ENCODE assay signal across 34 cellular contexts in the genomic region with DNA sequence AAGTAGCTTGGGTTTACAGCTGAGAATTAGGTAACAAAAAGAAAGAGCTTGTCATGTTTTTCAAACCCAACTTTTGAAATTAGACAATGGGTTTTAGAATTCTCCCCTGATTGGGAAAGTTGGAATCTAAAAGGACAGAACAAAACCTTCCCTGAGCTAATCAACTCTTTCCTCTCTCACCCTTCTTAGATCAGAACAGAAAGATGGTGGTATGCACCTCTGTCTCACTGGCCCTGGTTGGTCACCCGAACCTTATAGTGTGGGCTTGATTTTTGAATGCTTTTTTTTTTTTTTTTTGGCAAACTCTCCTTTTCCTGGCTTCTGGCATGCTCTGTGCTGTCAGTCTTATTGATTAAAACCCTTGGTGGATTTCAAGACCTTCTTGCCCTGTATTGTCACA.
"Had no signal": no experiment of that assay in that cellular context is flagged by ENCODE, and none has a peak within 500 bp of the region (broad histone marks: within the 10 kb centered on the region; RNA-seq: fewer than 3 reads in every experiment).

No MANE protein-coding gene starts in this region.

- H3K27ac Mint-ChIP-seq: activated B cell treated with CpG ODN at 0.5 μM for 24 hours; activated CD4-positive, alpha-beta memory T cell treated with anti-CD3 and anti-CD28 coated beads for 36 hours; activated naive CD4-positive, alpha-beta T cell treated with anti-CD3 and anti-CD28 coated beads, Interleukin-2, amount 10 ng/mL, durations not matched to agents 7 days and 5 days; activated naive CD8-positive, alpha-beta T cell; activated naive CD8-positive, alpha-beta T cell treated with anti-CD3 and anti-CD28 coated beads, Interleukin-2, amount 50 U/mL, for 24 hours; activated T-helper 1 cell treated with anti-CD3 and anti-CD28 coated beads, Interleukin-12 subunit alpha, Interleukin-12 subunit beta, Interleukin-2, Interleukin-4 antibody, amounts not matched to agents 30 ng/mL and 10 ng/mL and 1 ng/mL, durations not matched to agents 14 hours and 24 hours and 36 hours had no signal

- H3K36me3 ChIP-seq: cardiac muscle cell, Peyer's patch had no signal

- H3K4me3 ChIP-seq: cardiac muscle cell, K562, Peyer's patch had no signal

- H3K27me3 Mint-ChIP-seq: activated B cell treated with CpG ODN at 0.5 μM for 24 hours; activated CD4-positive, alpha-beta memory T cell treated with anti-CD3 and anti-CD28 coated beads for 36 hours; activated naive CD4-positive, alpha-beta T cell treated with anti-CD3 and anti-CD28 coated beads, Interleukin-2, amount 10 ng/mL, durations not matched to agents 7 days and 5 days; activated naive CD8-positive, alpha-beta T cell; activated naive CD8-positive, alpha-beta T cell treated with anti-CD3 and anti-CD28 coated beads, Interleukin-2, amount 50 U/mL, for 24 hours; central memory CD8-positive, alpha-beta T cell had no signal

- H3K27me3 ChIP-seq: cardiac muscle cell, Peyer's patch had no signal

- H3K9me3 Mint-ChIP-seq: activated T-helper 1 cell treated with anti-CD3 and anti-CD28 coated beads, Interleukin-12 subunit alpha, Interleukin-12 subunit beta, Interleukin-2, Interleukin-4 antibody, amounts not matched to agents 30 ng/mL and 10 ng/mL and 1 ng/mL, durations not matched to agents 14 hours and 24 hours and 36 hours had no signal

- ATAC-seq: activated naive CD8-positive, alpha-beta T cell treated with anti-CD3 and anti-CD28 coated beads, Interleukin-2, amount 50 U/mL, for 24 hours; activated T-cell treated with anti-CD3 and anti-CD28 coated beads, Interleukin-2, amount 50 U/mL, for 4 hours; K562; Right ventricle myocardium inferior had no signal

- H3K36me3 Mint-ChIP-seq: activated CD4-positive, alpha-beta memory T cell treated with anti-CD3 and anti-CD28 coated beads for 36 hours; activated naive CD4-positive, alpha-beta T cell treated with anti-CD3 and anti-CD28 coated beads, Interleukin-2, amount 10 ng/mL, durations not matched to agents 7 days and 5 days; activated naive CD8-positive, alpha-beta T cell had no signal

- H3K4me1 ChIP-seq: Peyer's patch had no signal

- DNase-seq: activated B cell treated with CpG ODN at 0.5 μM for 24 hours; activated CD4-positive, alpha-beta memory T cell treated with anti-CD3 and anti-CD28 coated beads for 36 hours; activated CD4-positive, alpha-beta T cell treated with anti-CD3 and anti-CD28 coated beads for 4 hours; activated CD4-positive, alpha-beta T cell treated with anti-CD3 and anti-CD28 coated beads, Interleukin-2, amount 50 U/mL, for 1 hour; activated CD4-positive, CD25-positive, alpha-beta regulatory T cell treated with anti-CD3 and anti-CD28 coated beads, Interleukin-2, amount 50 U/mL, for 72 hours; activated CD8-positive, alpha-beta memory T cell treated with anti-CD3 and anti-CD28 coated beads, Interleukin-2, amount 50 U/mL, for 4 hours; activated naive CD4-positive, alpha-beta T cell treated with anti-CD3 and anti-CD28 coated beads, Interleukin-2, amount 10 ng/mL, durations not matched to agents 7 days and 5 days; activated naive CD8-positive, alpha-beta T cell treated with anti-CD3 and anti-CD28 coated beads, Interleukin-2, amount 50 U/mL, for 24 hours; activated T-cell treated with anti-CD3 and anti-CD28 coated beads for 4 hours; activated T-cell treated with anti-CD3 and anti-CD28 coated beads, Interleukin-2, amount 50 U/mL, for 4 hours; anterior cingulate cortex; NCI-H1092 treated with DMSO at 0.1 percent for 48 hours; NCI-H1436; NCI-H1694; NCI-H1930; NCI-H2171 treated with DMSO at 0.1 percent for 48 hours; NCI-H2227 treated with DMSO at 0.1 percent for 48 hours; NCI-H446; NCI-H510A treated with DMSO at 0.1 percent for 48 hours; NCI-H526 treated with DMSO at 0.1 percent for 48 hours; NCI-H774; Peyer's patch; RPMI8226; SW 1271; T-helper 1 cell; T-helper 2 cell; T-helper 9 cell had no signal

- H3K4me3 Mint-ChIP-seq: activated B cell treated with CpG ODN at 0.5 μM for 24 hours; activated CD4-positive, alpha-beta memory T cell treated with anti-CD3 and anti-CD28 coated beads for 36 hours; activated naive CD4-positive, alpha-beta T cell treated with anti-CD3 and anti-CD28 coated beads, Interleukin-2, amount 10 ng/mL, durations not matched to agents 7 days and 5 days; activated naive CD8-positive, alpha-beta T cell; activated naive CD8-positive, alpha-beta T cell treated with anti-CD3 and anti-CD28 coated beads, Interleukin-2, amount 50 U/mL, for 24 hours; activated T-cell treated with anti-CD3 and anti-CD28 coated beads, Interleukin-2, amount 50 U/mL, for 4 hours; activated T-helper 1 cell treated with anti-CD3 and anti-CD28 coated beads, Interleukin-12 subunit alpha, Interleukin-12 subunit beta, Interleukin-2, Interleukin-4 antibody, amounts not matched to agents 30 ng/mL and 10 ng/mL and 1 ng/mL, durations not matched to agents 14 hours and 24 hours and 36 hours; central memory CD8-positive, alpha-beta T cell had no signal

- H3K27ac ChIP-seq: cardiac muscle cell, Peyer's patch, VCaP had no signal

- H3K4me1 Mint-ChIP-seq: activated B cell treated with CpG ODN at 0.5 μM for 24 hours; activated naive CD4-positive, alpha-beta T cell treated with anti-CD3 and anti-CD28 coated beads, Interleukin-2, amount 10 ng/mL, durations not matched to agents 7 days and 5 days; activated naive CD8-positive, alpha-beta T cell treated with anti-CD3 and anti-CD28 coated beads, Interleukin-2, amount 50 U/mL, for 24 hours; central memory CD8-positive, alpha-beta T cell had no signal

- H3K9me3 ChIP-seq: Peyer's patch had no signal
